Comparison of ENCODE assay signal across 22 cellular contexts in genomic region chr3:184599143-184599542, GRCh38. TPM values are rescaled to one million over a fixed set of nuclear protein-coding genes. Genes with fewer than 3 reads are reported as not detected.
A peak's percentile ranks its signal among the peaks of the same experiment; 100 is the strongest.
DNase-seq lines count a peak whose midpoint lies in the region; ATAC-seq, FAIRE-seq and TF ChIP-seq lines count a peak whose summit lies in the region.
"Had no signal": no experiment of that assay in that cellular context is flagged by ENCODE, and none has a peak within 500 bp of the region (broad histone marks: within the 10 kb centered on the region; RNA-seq: fewer than 3 reads in every experiment).

No MANE protein-coding gene starts in this region.

- no peak overlapping the region for H2AK5ac ChIP-seq in H1 (ENCODE audit: low read depth, low read length)

- TF ChIP-seq CTCF in right atrium auricular region (IDR thresholded peaks at IDR 0.05) (no peak), H1 (IDR thresholded peaks at IDR 0.05; ENCODE audit: control extremely low read depth in 1 of 3, insufficient read depth in 1 of 3, low read depth in 1 of 3, low read length in 3 of 3) (no peak), nephron (IDR thresholded peaks at IDR 0.05; ENCODE audit: unreplicated experiment in 3 of 3) (no peak), nephron progenitor cell (IDR thresholded peaks at IDR 0.05) (no peak)

- DNase-seq in left cardiac atrium (peak; percentile 2), right atrium auricular region (ENCODE audit: low spot score) (no peak), H1 (ENCODE audit: low read depth in 1 of 2, low spot score in 2 of 2) (no peak), nephron progenitor cell (no peak)
- no peak for DNase-seq in naive thymus-derived CD8-positive, alpha-beta T cell
- DNase-seq: CD8-positive, alpha-beta T cell; COR-L47; DMS153; DMS79 treated with DMSO at 0.1 percent for 48 hours; EL; GDM1; HCEC 1CT; HFFc6 had no signal

- H3K79me2 ChIP-seq in H1 (ENCODE audit: control insufficient read depth in 1 of 2, insufficient read depth in 2 of 2, low read length in 2 of 2), result no peaks in the 10 kb centered on the region

- H4K8ac ChIP-seq in H1 (ENCODE audit: extremely low read depth, insufficient read depth, low read length), result no peak overlapping the region

- TF ChIP-seq POLR2A in H1 (IDR thresholded peaks at IDR 0.05; ENCODE audit: control extremely low read depth in 1 of 2, low read depth in 2 of 2, low read length in 2 of 2), result no peak

- no peak overlapping the region for H3K56ac ChIP-seq in H1 (replicated peaks; ENCODE audit: insufficient read length, low read depth, low read length)

- H3K27me3 Mint-ChIP-seq in nephron (ENCODE audit: low read depth) (peaks cover 17% of the 10 kb centered on the region), nephron progenitor cell (ENCODE audit: low read depth, poor library complexity) (peaks cover 12% of the 10 kb centered on the region)
- H3K27me3 Mint-ChIP-seq in naive thymus-derived CD8-positive, alpha-beta T cell, result peaks cover 20 to 36% (median 26%) of the 10 kb centered on the region in 5 donors

- intact Hi-C loops in left cardiac atrium (cut with DNase I), result no loop called here

- no peak overlapping the region for H4K5ac ChIP-seq in H1 (ENCODE audit: insufficient read length, low read depth, low read length)

- H3K27ac Mint-ChIP-seq in nephron (peak overlapping the region; percentile 64 to 85 (median 73)), nephron progenitor cell (no peak overlapping the region)
- no peak overlapping the region for H3K27ac Mint-ChIP-seq in naive thymus-derived CD8-positive, alpha-beta T cell
- H3K27ac Mint-ChIP-seq: CD14-positive monocyte; CD8-positive, alpha-beta T cell; HFFc6 had no signal

- no peak overlapping the region for H3K9ac ChIP-seq in H1 (replicated peaks in 1 of 4; ENCODE audit: extremely low read depth in 1 of 4, low read depth in 3 of 4, low read length in 3 of 4)

- POLR2A ChIA-PET in H1 (lab: Charles Lee; ENCODE audit: partially characterized antibody), result no interaction called here
- POLR2A ChIA-PET in naive thymus-derived CD8-positive, alpha-beta T cell (lab: Charles Lee), result no interaction called here

- peak overlapping the region; percentile 80; the same call in 1 of the 2 replicates for H2BK12ac ChIP-seq in H1 (ENCODE audit: low read depth, low read length)

- TF ChIP-seq RAD21 in H1 (IDR thresholded peaks at IDR 0.05 in 1 of 2, conservative IDR thresholded peaks at IDR 0.05 in 1 of 2; ENCODE audit: low read depth in 2 of 2, low read length in 2 of 2), result no peak

- no peak overlapping the region for H3K4ac ChIP-seq in H1 (replicated peaks; ENCODE audit: insufficient read length, low read depth, low read length)

- H2AFZ ChIP-seq in H1 (ENCODE audit: low read length), result no peak overlapping the region

- no peak overlapping the region for H3K23ac ChIP-seq in H1 (ENCODE audit: insufficient read length)

- no peak overlapping the region for H3K4me2 ChIP-seq in H1 (ENCODE audit: insufficient read depth in 1 of 2, low read depth in 2 of 2, low read length in 2 of 2)
- H3K4me2 ChIP-seq: A549 had no signal

- no peak for TF ChIP-seq EP300 in H1 (IDR thresholded peaks at IDR 0.05; ENCODE audit: borderline replicate concordance in 1 of 2, low read depth in 2 of 2, low read length in 2 of 2)

- H2BK20ac ChIP-seq in H1 (ENCODE audit: low read length), result no peak overlapping the region

- H3K4me3 ChIP-seq in right atrium auricular region (no peak overlapping the region), H1 (ENCODE audit: extremely low read depth in 1 of 4, insufficient read depth in 2 of 4, low read depth in 3 of 4, low read length in 4 of 4) (no peak overlapping the region)
- H3K4me3 ChIP-seq: A549 had no signal

- H2BK5ac ChIP-seq in H1 (ENCODE audit: low read depth, low read length), result no peak overlapping the region

- H3K27me3 ChIP-seq in right atrium auricular region, result no peaks in the 10 kb centered on the region
- H3K27me3 ChIP-seq in H1 (replicated peaks in 1 of 4; ENCODE audit: control insufficient read depth in 3 of 4, extremely low read depth in 1 of 4, insufficient read depth in 3 of 4, low read length in 3 of 4), result peaks cover 26 to 59% (median 56%) of the 10 kb centered on the region in 4 experiments

- no peaks in the 10 kb centered on the region for H3K36me3 ChIP-seq in right atrium auricular region
- H3K36me3 ChIP-seq in H1 (ENCODE audit: control insufficient read depth in 2 of 4, insufficient read depth in 4 of 4, low read length in 3 of 4), result no peaks in the 10 kb centered on the region

- H4K20me1 ChIP-seq in H1 (replicated peaks in 1 of 2; ENCODE audit: control insufficient read depth in 1 of 2, insufficient read depth in 2 of 2, low read length in 2 of 2), result peaks cover 2 to 8% of the 10 kb centered on the region in 2 experiments

- H3K4me3 Mint-ChIP-seq in nephron (peak overlapping the region in 2 of 3 experiments; percentile 35 to 63), nephron progenitor cell (no peak overlapping the region)
- no peak overlapping the region for H3K4me3 Mint-ChIP-seq in naive thymus-derived CD8-positive, alpha-beta T cell
- H3K4me3 Mint-ChIP-seq: CD14-positive monocyte; CD8-positive, alpha-beta T cell; HFFc6 had no signal

- H2BK15ac ChIP-seq in H1 (ENCODE audit: low read length), result no peak overlapping the region

- no peak overlapping the region for H3K18ac ChIP-seq in H1 (ENCODE audit: extremely low read depth, low read length)

- H3K36me3 Mint-ChIP-seq in nephron (ENCODE audit: low read depth) (no peaks in the 10 kb centered on the region), nephron progenitor cell (ENCODE audit: low read depth) (no peaks in the 10 kb centered on the region)
- peaks cover 0 to 4% (median 0%) of the 10 kb centered on the region in 3 donors for H3K36me3 Mint-ChIP-seq in naive thymus-derived CD8-positive, alpha-beta T cell
- H3K36me3 Mint-ChIP-seq: CD8-positive, alpha-beta T cell had no signal

- H3K27ac ChIP-seq in right atrium auricular region, result no peak overlapping the region
- H3K27ac ChIP-seq in H1 (ENCODE audit: low read depth, low read length), result no peak overlapping the region
- H3K27ac ChIP-seq: A549 had no signal

- no peak overlapping the region for H4K91ac ChIP-seq in H1 (replicated peaks; ENCODE audit: insufficient read length, low read length)

- CTCF ChIA-PET in H1 (lab: Charles Lee; ENCODE audit: partially characterized antibody), result interaction anchor here (0.8 to 2.7 kb wide), 4 partner anchors 14 to 179 kb away, joined by 4 to 20 read pairs (median 12); partner anchors contain the start of gene EPHB3

- H3K23me2 ChIP-seq in H1 (ENCODE audit: low read depth, low read length), result peaks cover 12% of the 10 kb centered on the region; the same call in 1 of the 2 replicates

- H3K4me1 ChIP-seq in right atrium auricular region (peaks cover 0 to 30% of the 10 kb centered on the region in 2 donors), H1 (replicated peaks in 1 of 4; ENCODE audit: control insufficient read depth in 3 of 4, insufficient read depth in 4 of 4, low read length in 3 of 4) (peaks cover 4 to 34% (median 24%) of the 10 kb centered on the region in 4 experiments)
- H3K4me1 ChIP-seq: A549 had no signal

- H3K14ac ChIP-seq in H1 (ENCODE audit: insufficient read length), result no peak overlapping the region

- ATAC-seq in left cardiac atrium (no peak), HG03457 (IDR thresholded peaks at IDR 0.05; ENCODE audit: unreplicated experiment) (no peak)
- ATAC-seq in naive thymus-derived CD8-positive, alpha-beta T cell, result no peak
- ATAC-seq: A549; CD8-positive, alpha-beta T cell had no signal

- FAIRE-seq in H1 (lab: Jason Lieb, UNC), result no peak
- FAIRE-seq: A549, D721Med, GM12892, GM19239, HepG2, HTR-8/SVneo had no signal

- WGBS in H1 (ENCODE audit: extremely low coverage in 1 of 2, insufficient coverage in 1 of 2, insufficient read length in 1 of 2, insufficient replicate concordance in 2 of 2, low coverage in 1 of 2, low lambda C conversion rate in 2 of 2, missing lambda C conversion rate in 1 of 2), 2 experiments, result 96% methylated on average over 3 of the region's 3 CpGs; no CpG with 5 or more reads in 1 of the 2 experiments

- H3K79me1 ChIP-seq in H1 (ENCODE audit: low read depth, low read length), result no peaks in the 10 kb centered on the region

- no peaks in the 10 kb centered on the region for H3K9me3 Mint-ChIP-seq in nephron
- no peaks in the 10 kb centered on the region for H3K9me3 Mint-ChIP-seq in nephron progenitor cell
- no peaks in the 10 kb centered on the region for H3K9me3 Mint-ChIP-seq in naive thymus-derived CD8-positive, alpha-beta T cell
- H3K9me3 Mint-ChIP-seq: CD8-positive, alpha-beta T cell; HFFc6 had no signal

- H2BK120ac ChIP-seq in H1 (replicated peaks; ENCODE audit: low read depth, low read length), result no peak overlapping the region

- no peaks in the 10 kb centered on the region for H3K9me3 ChIP-seq in right atrium auricular region
- H3K9me3 ChIP-seq in H1 (ENCODE audit: insufficient read depth in 2 of 2, low read depth in 1 of 2, low read length in 1 of 2), result no peaks in the 10 kb centered on the region
- H3K9me3 ChIP-seq: A549 had no signal

- peaks cover 73% of the 10 kb centered on the region for H3K4me1 Mint-ChIP-seq in nephron
- peaks cover 92% of the 10 kb centered on the region for H3K4me1 Mint-ChIP-seq in nephron progenitor cell
- peaks cover 14 to 26% (median 23%) of the 10 kb centered on the region in 4 donors for H3K4me1 Mint-ChIP-seq in naive thymus-derived CD8-positive, alpha-beta T cell

TF ChIP-seq in H1, 55 proteins besides CTCF, POLR2A, EP300 and RAD21 (continues in another document):
- TF ChIP-seq RNF2 (IDR thresholded peaks at IDR 0.05; ENCODE audit: borderline replicate concordance, low read depth, low read length, missing control alignments, poor library complexity, severe bottlenecking) (no peak), CHD1 (IDR thresholded peaks at IDR 0.05; ENCODE audit: low read depth, low read length) (no peak), CBX8 (IDR thresholded peaks at IDR 0.05; ENCODE audit: borderline replicate concordance, low read depth, low read length) (no peak), JUN (IDR thresholded peaks at IDR 0.05; ENCODE audit: low read depth, low read length) (no peak), KDM5A (IDR thresholded peaks at IDR 0.05; ENCODE audit: low read length) (no peak), PHF8 (conservative IDR thresholded peaks at IDR 0.05; ENCODE audit: low read depth, low read length) (no peak)

RNA-seq across cellular contexts. Expression of gene EPHB3, which starts 37.6 kb away (rescaled TPM):
- total RNA-seq in left cardiac atrium (1 to 10 TPM; 1.6 to 1.7 TPM), right atrium auricular region (1 to 10 TPM; 2.1 to 5.1 TPM)
- 0.80 and 0.91 TPM in 2 replicates for total RNA-seq in H1 (2021; fragmentation: NEBNext Ultra II Directional; extraction: Animal tissue kit (Norgen Biotek cat#: 25700))
- 0.41 and 0.82 TPM in 2 replicates for polyA plus RNA-seq in H1 (2011; rRNA removed)
- 0.61 TPM for polyA plus RNA-seq in H1 (2011; cell fraction: cytosol; rRNA removed)
- polyA plus RNA-seq in H1 (2011; cell fraction: nucleus; rRNA removed), result 1.5 TPM
- 0.83 to 1.3 TPM (median 1.0 TPM) in 4 replicates for polyA plus RNA-seq in H1 (2012, experiment 1 of 2)
- 1.2 TPM for polyA plus RNA-seq in H1 (2012, experiment 2 of 2)
- 0.55 TPM for polyA plus RNA-seq in H1 (2013, experiment 1 of 2)
- polyA plus RNA-seq in H1 (2013, experiment 2 of 2), result 0.46 TPM
- polyA minus RNA-seq in H1 (2011; rRNA and poly(A)+ RNA removed), result 0.78 and 1.8 TPM in 2 replicates
- polyA minus RNA-seq in H1 (2011; cell fraction: cytosol; rRNA and poly(A)+ RNA removed), result 1.8 TPM
- 0.40 TPM for polyA minus RNA-seq in H1 (2011; cell fraction: nucleus; rRNA and poly(A)+ RNA removed)
- not detected for total RNA-seq in naive thymus-derived CD8-positive, alpha-beta T cell
- polyA plus RNA-seq in naive thymus-derived CD8-positive, alpha-beta T cell, result under 1 TPM; 0.23 to 0.59 (median 0.55) TPM
- total RNA-seq: CD8-positive, alpha-beta T cell; HepG2 had no signal

Comparison
In these comparisons a context has a peak if more than half of its experiments do, and no peak if none do; other contexts are left out.
1. H3K27ac Mint-ChIP-seq: peak in nephron (3 of 3); none in nephron progenitor cell (single experiment) and naive thymus-derived CD8-positive, alpha-beta T cell (0 of 10).
2. H3K4me3 Mint-ChIP-seq: peak in nephron (2 of 3); none in nephron progenitor cell (single experiment) and naive thymus-derived CD8-positive, alpha-beta T cell (0 of 10).